In genomic region chr11:11179239-11179638, GRCh38 we compare ENCODE assay signal across 10 cellular contexts.
DNase-seq lines count a peak whose midpoint lies in the region; ATAC-seq and TF ChIP-seq lines count a peak whose summit lies in the region.
"Had no signal": no experiment of that assay in that cellular context is flagged by ENCODE, and none has a peak within 500 bp of the region (broad histone marks: within the 10 kb centered on the region; RNA-seq: fewer than 3 reads in every experiment).

No MANE protein-coding gene starts in this region.

- H3K9ac ChIP-seq in mesendoderm (ENCODE audit: low read length) = no peak overlapping the region
- H3K9ac ChIP-seq: BLaER1 treated with 17β-estradiol and CSF1 and Interleukin-3, amounts not matched to agents 10 nM and 100 nM had no signal

- H4K8ac ChIP-seq in mesendoderm (ENCODE audit: low read depth, low read length) = no peak overlapping the region

- no peak overlapping the region for H2BK15ac ChIP-seq in mesendoderm (replicated peaks; ENCODE audit: low read depth)

- H3K9me3 ChIP-seq in heart left ventricle = no peaks in the 10 kb centered on the region
- H3K9me3 ChIP-seq: BLaER1 treated with 17β-estradiol and CSF1 and Interleukin-3, amounts not matched to agents 10 nM and 100 nM had no signal

- DNase-seq in heart left ventricle (no peak), cardiac septum (ENCODE audit: low spot score) (no peak), chondrocyte (ENCODE audit: low spot score) (no peak), mesendoderm (peak; percentile 22), GF-D8 (lab: John Stamatoyannopoulos, UW) (no peak)
- DNase-seq in activated T-cell treated with anti-CD3 and anti-CD28 coated beads, Interleukin-2, amount 50 U/mL, for 4 hours = no peak
- no peak for DNase-seq in activated CD8-positive, alpha-beta memory T cell treated with anti-CD3 and anti-CD28 coated beads for 24 hours
- DNase-seq: immature natural killer cell had no signal

- H3K27me3 ChIP-seq in heart left ventricle (no peaks in the 10 kb centered on the region), mesendoderm (ENCODE audit: insufficient read depth, low read length, poor library complexity) (no peaks in the 10 kb centered on the region)
- H3K27me3 ChIP-seq: BLaER1 treated with 17β-estradiol and CSF1 and Interleukin-3, amounts not matched to agents 10 nM and 100 nM had no signal

- no peak overlapping the region for H3K4me2 ChIP-seq in mesendoderm (ENCODE audit: low read length)
- H3K4me2 ChIP-seq: BLaER1 treated with 17β-estradiol and CSF1 and Interleukin-3, amounts not matched to agents 10 nM and 100 nM had no signal

- no peak overlapping the region for H2BK5ac ChIP-seq in mesendoderm (ENCODE audit: low read length)

- TF ChIP-seq POLR2A in heart left ventricle (IDR thresholded peaks at IDR 0.05) = no peak

- H3K18ac ChIP-seq in mesendoderm (ENCODE audit: low read length) = no peak overlapping the region

- H3K27me3 Mint-ChIP-seq in chondrocyte (ENCODE audit: low read depth) = no peaks in the 10 kb centered on the region
- H3K27me3 Mint-ChIP-seq in activated T-cell treated with anti-CD3 and anti-CD28 coated beads, Interleukin-2, amount 50 U/mL, for 4 hours (ENCODE audit: low read depth) = peaks cover 4% of the 10 kb centered on the region

- no peaks in the 10 kb centered on the region for H3K36me3 ChIP-seq in heart left ventricle
- no peaks in the 10 kb centered on the region for H3K36me3 ChIP-seq in mesendoderm (ENCODE audit: control insufficient read depth, insufficient read depth, low read length)
- H3K36me3 ChIP-seq: BLaER1 treated with 17β-estradiol and CSF1 and Interleukin-3, amounts not matched to agents 10 nM and 100 nM had no signal

- H2AK5ac ChIP-seq in mesendoderm (ENCODE audit: low read length) = no peak overlapping the region

- H3K4me1 ChIP-seq in heart left ventricle (peaks cover 0 to 6% (median 0%) of the 10 kb centered on the region in 12 donors), mesendoderm (ENCODE audit: control insufficient read depth, low read depth, low read length) (no peaks in the 10 kb centered on the region)
- H3K4me1 ChIP-seq: BLaER1 treated with 17β-estradiol and CSF1 and Interleukin-3, amounts not matched to agents 10 nM and 100 nM had no signal

- no peaks in the 10 kb centered on the region for H3K36me3 Mint-ChIP-seq in chondrocyte (ENCODE audit: low read depth)
- no peaks in the 10 kb centered on the region for H3K36me3 Mint-ChIP-seq in activated T-cell treated with anti-CD3 and anti-CD28 coated beads, Interleukin-2, amount 50 U/mL, for 4 hours (ENCODE audit: insufficient read depth)
- H3K36me3 Mint-ChIP-seq: immature natural killer cell had no signal

- H3K56ac ChIP-seq in mesendoderm (ENCODE audit: low read length) = no peak overlapping the region

- H3K4me3 ChIP-seq in heart left ventricle = no peak overlapping the region
- H3K4me3 ChIP-seq in mesendoderm (ENCODE audit: low read length) = no peak overlapping the region
- H3K4me3 ChIP-seq: BLaER1 treated with 17β-estradiol and CSF1 and Interleukin-3, amounts not matched to agents 10 nM and 100 nM had no signal

- H2BK120ac ChIP-seq in mesendoderm (ENCODE audit: low read depth, low read length) = no peak overlapping the region

- intact Hi-C loops in heart left ventricle (cut with DNase I) = loop anchor here in 1 of 10 donors (2.0 kb wide), 1 partner anchor 36 kb away; no protein-coding TSS in a partner anchor
- intact Hi-C loops in cardiac septum (cut with DNase I) = no loop called here

- no peak overlapping the region for H3K23ac ChIP-seq in mesendoderm (ENCODE audit: low read length)

- H3K79me2 ChIP-seq in mesendoderm (ENCODE audit: control insufficient read depth, insufficient read depth, low read length) = no peaks in the 10 kb centered on the region

- no peak overlapping the region for H3K27ac ChIP-seq in heart left ventricle
- no peak overlapping the region for H3K27ac ChIP-seq in mesendoderm (ENCODE audit: low read depth, low read length)
- H3K27ac ChIP-seq: BLaER1 treated with 17β-estradiol and CSF1 and Interleukin-3, amounts not matched to agents 10 nM and 100 nM had no signal

- ATAC-seq in heart left ventricle (peak in 3 of 4 donors; percentile 42 to 58 (median 53)), GM21526 (IDR thresholded peaks at IDR 0.05; ENCODE audit: low FRiP score, unreplicated experiment) (no peak)
- ATAC-seq in activated T-cell treated with anti-CD3 and anti-CD28 coated beads, Interleukin-2, amount 50 U/mL, for 4 hours = no peak

- TF ChIP-seq CTCF in heart left ventricle (IDR thresholded peaks at IDR 0.05) (no peak), chondrocyte (IDR thresholded peaks at IDR 0.05) (no peak)

- H3K4me1 Mint-ChIP-seq in chondrocyte (ENCODE audit: low read depth) = peaks cover 30% of the 10 kb centered on the region
- H3K4me1 Mint-ChIP-seq in activated T-cell treated with anti-CD3 and anti-CD28 coated beads, Interleukin-2, amount 50 U/mL, for 4 hours (ENCODE audit: low read depth) = no peaks in the 10 kb centered on the region
- H3K4me1 Mint-ChIP-seq: immature natural killer cell had no signal

- no peaks in the 10 kb centered on the region for H3K79me1 ChIP-seq in mesendoderm (ENCODE audit: low read length)

- H3K27ac Mint-ChIP-seq in chondrocyte (ENCODE audit: unreplicated experiment) = peak overlapping the region; percentile 93
- H3K27ac Mint-ChIP-seq: immature natural killer cell had no signal

- peaks cover 3% of the 10 kb centered on the region for H3K9me3 Mint-ChIP-seq in chondrocyte (ENCODE audit: low read depth)
- no peaks in the 10 kb centered on the region for H3K9me3 Mint-ChIP-seq in activated T-cell treated with anti-CD3 and anti-CD28 coated beads, Interleukin-2, amount 50 U/mL, for 4 hours
- H3K9me3 Mint-ChIP-seq: immature natural killer cell had no signal

- H3K4ac ChIP-seq in mesendoderm (ENCODE audit: low read depth, low read length) = no peak overlapping the region

- no peak overlapping the region for H3K4me3 Mint-ChIP-seq in chondrocyte (ENCODE audit: unreplicated experiment)
- no peak overlapping the region for H3K4me3 Mint-ChIP-seq in activated T-cell treated with anti-CD3 and anti-CD28 coated beads, Interleukin-2, amount 50 U/mL, for 4 hours
- H3K4me3 Mint-ChIP-seq: immature natural killer cell had no signal

- H4K5ac ChIP-seq in mesendoderm (ENCODE audit: low read length) = no peak overlapping the region

Comparison
In these comparisons a context has a peak if more than half of its experiments do, and no peak if none do; other contexts are left out.
1. ATAC-seq: peak in heart left ventricle (3 of 4); none in activated T-cell treated with anti-CD3 and anti-CD28 coated beads, Interleukin-2, amount 50 U/mL, for 4 hours (0 of 2) and GM21526 (single experiment).